ENCODE assay signal across 17 cellular contexts in genomic region chr5:148471379-148471778, GRCh38.
DNase-seq lines count a peak whose midpoint lies in the region; ATAC-seq and TF ChIP-seq lines count a peak whose summit lies in the region.
"Had no signal": no experiment of that assay in that cellular context is flagged by ENCODE, and none has a peak within 500 bp of the region (broad histone marks: within the 10 kb centered on the region; RNA-seq: fewer than 3 reads in every experiment).

No MANE protein-coding gene starts in this region.

- CTCF ChIA-PET in MCF 10A (lab: Yijun Ruan, JAX) (no interaction called here), PC-9 (lab: Charles Lee) (no interaction called here)

- H3K4me1 Mint-ChIP-seq in MCF 10A (ENCODE audit: insufficient read depth, unreplicated experiment), result peaks cover 10% of the 10 kb centered on the region

- TF ChIP-seq EP300 in neural cell (conservative IDR thresholded peaks at IDR 0.05; ENCODE audit: poor library complexity, severe bottlenecking), result no peak

- TF ChIP-seq RAD21 in neural cell (conservative IDR thresholded peaks at IDR 0.05), result no peak

- no peaks in the 10 kb centered on the region for H3K9me2 ChIP-seq in neural cell (ENCODE audit: insufficient read depth, low read length)
- no peaks in the 10 kb centered on the region for H3K9me2 ChIP-seq in PC-9 (ENCODE audit: insufficient read depth)

- no peak overlapping the region for H3K9ac ChIP-seq in neural cell (ENCODE audit: low read length)

- no peak for TF ChIP-seq POLR2A in breast epithelium (IDR thresholded peaks at IDR 0.05)

- H3K4me3 ChIP-seq in breast epithelium, result no peak overlapping the region
- no peak overlapping the region for H3K4me3 ChIP-seq in coronary artery
- no peak overlapping the region for H3K4me3 ChIP-seq in neural cell (ENCODE audit: low read length)
- no peak overlapping the region for H3K4me3 ChIP-seq in PC-9

- H3F3A ChIP-seq in neural cell (ENCODE audit: insufficient read depth, low read length, poor library complexity, severe bottlenecking) (no peaks in the 10 kb centered on the region), PC-9 (ENCODE audit: insufficient read depth, low read depth) (no peaks in the 10 kb centered on the region)

- H3K27me3 ChIP-seq in breast epithelium, result no peaks in the 10 kb centered on the region
- H3K27me3 ChIP-seq in neural cell (ENCODE audit: insufficient read depth, low read depth, low read length), result no peaks in the 10 kb centered on the region
- H3K27me3 ChIP-seq in PC-9 (ENCODE audit: insufficient read depth, low read depth), result no peaks in the 10 kb centered on the region

- H3K9me3 ChIP-seq in breast epithelium, result no peaks in the 10 kb centered on the region
- no peaks in the 10 kb centered on the region for H3K9me3 ChIP-seq in neural cell (ENCODE audit: low read length)
- no peaks in the 10 kb centered on the region for H3K9me3 ChIP-seq in PC-9 (ENCODE audit: insufficient read depth, low read depth)

- H4K20me1 ChIP-seq in neural cell (ENCODE audit: insufficient read depth) (no peaks in the 10 kb centered on the region), PC-9 (ENCODE audit: insufficient read depth) (no peaks in the 10 kb centered on the region)

- no TSS peak for BruUV-seq in MCF 10A (replicated peaks; lab: Mats Ljungman, UMichigan)
- no TSS peak for BruUV-seq in PC-9 (replicated peaks; lab: Mats Ljungman, UMichigan)

- H2AFZ ChIP-seq in neural cell (ENCODE audit: low read depth, low read length) (no peak overlapping the region), PC-9 (no peak overlapping the region)

- H3K27ac Mint-ChIP-seq in MCF 10A (ENCODE audit: low read depth, unreplicated experiment), result no peak overlapping the region
- H3K27ac Mint-ChIP-seq: HFFc6 had no signal

- H3K9me3 Mint-ChIP-seq in MCF 10A (ENCODE audit: unreplicated experiment), result no peaks in the 10 kb centered on the region
- H3K9me3 Mint-ChIP-seq: HFFc6 had no signal

- DNase-seq in MCF 10A (ENCODE audit: unreplicated experiment), result peak; percentile 18
- DNase-seq in breast epithelium (ENCODE audit: low spot score in 2 of 2), result no peak
- no peak for DNase-seq in coronary artery (ENCODE audit: low spot score)
- no peak for DNase-seq in stimulated activated CD4-positive, alpha-beta T cell treated with anti-CD3 and anti-CD28 coated beads, Interleukin-4, amount 100 ng/mL, for 4 hours
- DNase-seq in SHP77 treated with DMSO at 0.1 percent for 48 hours (lab: John Stamatoyannopoulos, UW), result no peak
- no peak for DNase-seq in PC-9
- DNase-seq: 8988T, C1 segment of cervical spinal cord, HFFc6, KBM-7, NCI-H1048, NCI-H1436 treated with DMSO at 0.1 percent for 48 hours, NCI-H2029 treated with DMSO at 0.1 percent for 48 hours, NCI-H2171 treated with DMSO at 0.1 percent for 48 hours, NCI-H774 had no signal

- no peak for ATAC-seq in GM21576 (IDR thresholded peaks at IDR 0.05; ENCODE audit: unreplicated experiment)

- POLR2A ChIA-PET in MCF 10A (lab: Yijun Ruan, JAX) (no interaction called here), PC-9 (lab: Charles Lee; ENCODE audit: unreplicated experiment) (no interaction called here)

- no peak overlapping the region for H3K27ac ChIP-seq in breast epithelium
- H3K27ac ChIP-seq in coronary artery, result peak overlapping the region; percentile 13 to 37
- peak overlapping the region; percentile 38 for H3K27ac ChIP-seq in neural cell (ENCODE audit: low read length)
- H3K27ac ChIP-seq in PC-9, result no peak overlapping the region

- H3K4me2 ChIP-seq in neural cell (ENCODE audit: low read length), result no peak overlapping the region
- no peak overlapping the region for H3K4me2 ChIP-seq in PC-9

- no peaks in the 10 kb centered on the region for H3K36me3 Mint-ChIP-seq in MCF 10A (ENCODE audit: insufficient read depth, unreplicated experiment)

- TF ChIP-seq CTCF in MCF 10A (IDR thresholded peaks at IDR 0.05; ENCODE audit: unreplicated experiment) (no peak), breast epithelium (IDR thresholded peaks at IDR 0.05) (no peak), coronary artery (IDR thresholded peaks at IDR 0.05) (no peak), neural cell (IDR thresholded peaks at IDR 0.05; ENCODE audit: poor library complexity, severe bottlenecking) (no peak), PC-9 (conservative IDR thresholded peaks at IDR 0.05) (no peak)

- H3K36me3 ChIP-seq in breast epithelium (no peaks in the 10 kb centered on the region), neural cell (ENCODE audit: insufficient read depth, low read length) (no peaks in the 10 kb centered on the region), PC-9 (ENCODE audit: low read depth) (no peaks in the 10 kb centered on the region)

- intact Hi-C loops in MCF 10A (cut with micrococcal nuclease) (no loop called here), breast epithelium (cut with DNase I; ENCODE audit: low total_unique reads) (no loop called here), PC-9 (cut with micrococcal nuclease; ENCODE audit: unreplicated experiment) (no loop called here)

- no peaks in the 10 kb centered on the region for H3K79me2 ChIP-seq in neural cell (replicated peaks; ENCODE audit: insufficient read depth, low read length)
- H3K79me2 ChIP-seq in PC-9 (ENCODE audit: low read depth), result no peaks in the 10 kb centered on the region

- no peaks in the 10 kb centered on the region for H3K4me1 ChIP-seq in breast epithelium
- H3K4me1 ChIP-seq in PC-9 (replicated peaks; ENCODE audit: insufficient read depth), result no peaks in the 10 kb centered on the region

- H3K27me3 Mint-ChIP-seq in MCF 10A (ENCODE audit: insufficient read depth, unreplicated experiment), result peaks cover 10% of the 10 kb centered on the region

- no peak overlapping the region for H3K4me3 Mint-ChIP-seq in MCF 10A (ENCODE audit: unreplicated experiment)
- H3K4me3 Mint-ChIP-seq: HFFc6 had no signal

TF ChIP-seq in neural cell, 6 proteins besides CTCF, POLR2A, EP300 and RAD21:
- TF ChIP-seq TAF1 (IDR thresholded peaks at IDR 0.05; ENCODE audit: low read depth), result no peak
- TF ChIP-seq REST (IDR thresholded peaks at IDR 0.05; ENCODE audit: borderline replicate concordance), result no peak
- no peak for TF ChIP-seq POLR2AphosphoS5 (IDR thresholded peaks at IDR 0.05)
- TF ChIP-seq SMC3 (conservative IDR thresholded peaks at IDR 0.05; ENCODE audit: poor library complexity), result no peak
- no peak for TF ChIP-seq MXI1 (conservative IDR thresholded peaks at IDR 0.05; ENCODE audit: poor library complexity, severe bottlenecking)
- no peak for TF ChIP-seq EZH2 (IDR thresholded peaks at IDR 0.05; ENCODE audit: borderline replicate concordance, insufficient read depth, low read length, poor library complexity, severe bottlenecking)

Comparison
In these comparisons a context has a peak if more than half of its experiments do, and no peak if none do; other contexts are left out.
1. H3K27ac ChIP-seq: peak in coronary artery (2 of 2) and neural cell (single experiment); none in breast epithelium (0 of 2) and PC-9 (single experiment).